19 cellular contexts compared by ENCODE assay signal in the genomic region with DNA sequence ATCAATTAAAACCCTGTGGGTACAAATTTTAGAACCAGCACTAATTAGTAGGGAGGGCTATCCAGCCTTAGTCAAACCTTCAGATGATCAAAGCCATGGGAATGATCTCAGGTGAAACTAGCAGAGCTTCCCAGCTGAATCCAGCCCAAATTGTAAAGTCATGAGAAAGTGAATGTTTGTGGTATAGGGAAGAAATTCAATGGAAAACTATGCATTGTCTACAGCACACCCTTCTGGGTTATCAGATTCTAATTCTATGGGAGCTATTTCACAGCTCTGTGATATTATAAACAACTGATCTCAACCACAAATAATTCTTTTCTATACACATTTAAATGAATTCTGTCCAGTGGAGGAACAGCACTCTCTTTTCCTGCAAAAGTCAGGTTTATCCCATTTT. TPM values are rescaled to one million over a fixed set of nuclear protein-coding genes. Genes with fewer than 3 reads are reported as not detected.
DNase-seq lines count a peak whose midpoint lies in the region; ATAC-seq, FAIRE-seq and TF ChIP-seq lines count a peak whose summit lies in the region.
"Had no signal": no experiment of that assay in that cellular context is flagged by ENCODE, and none has a peak within 500 bp of the region (broad histone marks: within the 10 kb centered on the region; RNA-seq: fewer than 3 reads in every experiment).

No MANE protein-coding gene starts in this region.

- TF ChIP-seq EP300 in esophagus muscularis mucosa (IDR thresholded peaks at IDR 0.05) = no peak

- H3K27me3 ChIP-seq in astrocyte (ENCODE audit: insufficient read depth, low read length) (no peaks in the 10 kb centered on the region), foreskin keratinocyte (no peaks in the 10 kb centered on the region), esophagus muscularis mucosa (no peaks in the 10 kb centered on the region)

- H3K36me3 ChIP-seq in astrocyte (ENCODE audit: insufficient read depth, low read length) (no peaks in the 10 kb centered on the region), esophagus muscularis mucosa (no peaks in the 10 kb centered on the region)

- peak; percentile 87 for FAIRE-seq in astrocyte (lab: Jason Lieb, UNC)

- peak overlapping the region; percentile 54 for H3K27ac ChIP-seq in astrocyte (ENCODE audit: low read depth, low read length)
- H3K27ac ChIP-seq in foreskin keratinocyte = peak overlapping the region; percentile 83
- no peak overlapping the region for H3K27ac ChIP-seq in esophagus muscularis mucosa (replicated peaks in 1 of 4)

- H3K9ac ChIP-seq in astrocyte (ENCODE audit: low read length) = peak overlapping the region; percentile 2

- peak overlapping the region; percentile 5 for H3K27ac Mint-ChIP-seq in astrocyte (ENCODE audit: unreplicated experiment)
- H3K27ac Mint-ChIP-seq: CD4-positive, alpha-beta T cell had no signal

- no peaks in the 10 kb centered on the region for H3K36me3 Mint-ChIP-seq in astrocyte (ENCODE audit: low read depth, unreplicated experiment)

- no peaks in the 10 kb centered on the region for H3K79me2 ChIP-seq in astrocyte (ENCODE audit: insufficient read depth, low read length)

- H3K9me3 Mint-ChIP-seq in astrocyte (ENCODE audit: unreplicated experiment) = no peaks in the 10 kb centered on the region
- H3K9me3 Mint-ChIP-seq: CD4-positive, alpha-beta T cell had no signal

- H3K4me3 Mint-ChIP-seq in astrocyte (ENCODE audit: unreplicated experiment) = no peak overlapping the region
- H3K4me3 Mint-ChIP-seq: CD4-positive, alpha-beta T cell had no signal

- H2AFZ ChIP-seq in astrocyte (ENCODE audit: low read depth, low read length) = no peak overlapping the region

- peaks cover 22% of the 10 kb centered on the region for H3K4me1 ChIP-seq in astrocyte (ENCODE audit: insufficient read depth, low read length)
- H3K4me1 ChIP-seq in foreskin keratinocyte = peaks cover 10% of the 10 kb centered on the region
- H3K4me1 ChIP-seq in esophagus muscularis mucosa = no peaks in the 10 kb centered on the region

- H3K4me2 ChIP-seq in astrocyte (ENCODE audit: low read length) = peak overlapping the region; percentile 41

- H3K4me3 ChIP-seq in astrocyte (ENCODE audit: insufficient read depth, low read depth, low read length) (no peak overlapping the region), esophagus muscularis mucosa (no peak overlapping the region)

- no peak for TF ChIP-seq POLR2A in esophagus muscularis mucosa (IDR thresholded peaks at IDR 0.05; ENCODE audit: low read depth)

- no peaks in the 10 kb centered on the region for H3K9me3 ChIP-seq in astrocyte (ENCODE audit: insufficient read depth, low read depth, low read length)
- no peaks in the 10 kb centered on the region for H3K9me3 ChIP-seq in esophagus muscularis mucosa

- H3K27me3 Mint-ChIP-seq in astrocyte (ENCODE audit: low read depth, unreplicated experiment) = no peaks in the 10 kb centered on the region

- H3K4me1 Mint-ChIP-seq in astrocyte (ENCODE audit: low read depth, unreplicated experiment) = peaks cover 23% of the 10 kb centered on the region

- no peaks in the 10 kb centered on the region for H4K20me1 ChIP-seq in astrocyte (ENCODE audit: insufficient read depth, low read length)

- DNase-seq in Daoy (ENCODE audit: low read depth) = peak; percentile 45
- peak; percentile 30 for DNase-seq in HT1080 (ENCODE audit: low read depth)
- peak; percentile 86 for DNase-seq in astrocyte (ENCODE audit: low read depth)
- peak; percentile 90 to 96 for DNase-seq in foreskin keratinocyte
- DNase-seq in NCI-H1694 treated with DMSO at 0.1 percent for 48 hours (lab: John Stamatoyannopoulos, UW) = no peak
- no peak for DNase-seq in esophagus muscularis mucosa (ENCODE audit: extremely low spot score)
- DNase-seq in 8988T = no peak
- DNase-seq: Calu3; CD4-positive, alpha-beta T cell; GF-D8; H7; NCI-H1048; NCI-H146; NCI-H2107; NCI-H345; NCI-H526 treated with DMSO at 0.1 percent for 48 hours; SHP77 had no signal

- ATAC-seq in foreskin keratinocyte (peak; percentile 97), HG03025 (IDR thresholded peaks at IDR 0.05; ENCODE audit: low FRiP score, unreplicated experiment) (no peak)
- ATAC-seq: Panc1 had no signal

- intact Hi-C loops in esophagus muscularis mucosa (cut with DNase I) = no loop called here

- no peak for TF ChIP-seq CTCF in astrocyte (IDR thresholded peaks at IDR 0.05; ENCODE audit: insufficient read depth, low read depth, low read length)
- TF ChIP-seq CTCF in foreskin keratinocyte (conservative IDR thresholded peaks at IDR 0.05) = peak; percentile 40
- TF ChIP-seq CTCF in esophagus muscularis mucosa (IDR thresholded peaks at IDR 0.05) = no peak

RNA-seq across cellular contexts. Expression of gene BMPER, which starts 24.6 kb away (rescaled TPM):
- total RNA-seq in Daoy (2014; rRNA removed; shearing (Covaris generic)) = 0.09 and 1.6 TPM in 2 replicates
- total RNA-seq in HT1080 (2014; rRNA removed; shearing (Covaris generic)) = 2.4 and 3.8 TPM in 2 replicates
- polyA plus RNA-seq in HT1080 (2015; cell fraction: cytosol; rRNA removed) = 0.67 and 1.1 TPM in 2 replicates
- 1.3 and 1.6 TPM in 2 replicates for polyA plus RNA-seq in HT1080 (2015; cell fraction: nucleus; rRNA removed)
- total RNA-seq in astrocyte (2.1 and 4.4 TPM in 2 replicates), foreskin keratinocyte (0.20 and 0.25 TPM in 2 replicates), esophagus muscularis mucosa (1 to 10 TPM in 3 of 4 donors, under 1 TPM in 1; 0.65 to 6.5 (median 3.5) TPM)
- 0.07 TPM in 1 of 2 replicates, not detected in the other for polyA plus RNA-seq in foreskin keratinocyte
- total RNA-seq: Calu3; CD4-positive, alpha-beta T cell had no signal

Comparison
In these comparisons a context has a peak if more than half of its experiments do, and no peak if none do; other contexts are left out.
1. DNase-seq: peak in Daoy (single experiment), HT1080 (single experiment), astrocyte (single experiment) and foreskin keratinocyte (2 of 2); none in NCI-H1694 treated with DMSO at 0.1 percent for 48 hours (single experiment), esophagus muscularis mucosa (single experiment) and 8988T (single experiment).
2. H3K27ac ChIP-seq: peak in astrocyte (single experiment) and foreskin keratinocyte (single experiment); none in esophagus muscularis mucosa (0 of 4).